In genomic region chr12:57782608-57783465, GRCh38 we compare ENCODE assay signal across 8 cellular contexts. TPM values are rescaled to one million over a fixed set of nuclear protein-coding genes. Genes with fewer than 3 reads are reported as not detected.
DNase-seq lines count a peak whose midpoint lies in the region; ATAC-seq and TF ChIP-seq lines count a peak whose summit lies in the region.

TSS of gene TSFM (plus strand) at chr12:57782787. CDS start at chr12:57782802, 15 bp downstream.

- H3K4me3 ChIP-seq in CD8-positive, alpha-beta T cell (ENCODE audit: low read depth, low read length) = peak within 1 kb of the TSS; percentile 87
- peak within 1 kb of the TSS; percentile 90 for H3K4me3 ChIP-seq in lung

- peak; percentile 93 to 99 (median 97) for DNase-seq in CD8-positive, alpha-beta T cell
- DNase-seq in NCI-H82 (lab: John Stamatoyannopoulos, UW) (peak; percentile 97), ecto neural progenitor cell (ENCODE audit: low spot score) (peak; percentile 99), lung (ENCODE audit: low spot score) (peak; percentile 96)
- peak; percentile 97 for DNase-seq in activated CD4-positive, alpha-beta memory T cell treated with anti-CD3 and anti-CD28 coated beads, Interleukin-2, amount 10 ng/mL, durations not matched to agents 7 days and 5 days
- DNase-seq in stimulated activated CD4-positive, alpha-beta T cell treated with anti-CD3 and anti-CD28 coated beads, TNF-alpha, amount 100 ng/mL, for 4 hours (ENCODE audit: low read depth in 3 of 3) = peak; percentile 92 to 97 (median 93)

- H3K27ac Mint-ChIP-seq in CD8-positive, alpha-beta T cell = peak within 1 kb of the TSS; percentile 99
- peak within 1 kb of the TSS; percentile 87 for H3K27ac Mint-ChIP-seq in activated CD4-positive, alpha-beta memory T cell treated with anti-CD3 and anti-CD28 coated beads, Interleukin-2, amount 10 ng/mL, durations not matched to agents 7 days and 5 days

- H3K36me3 Mint-ChIP-seq in CD8-positive, alpha-beta T cell = peaks cover 34% of the 10 kb centered on the region
- peaks cover 38% of the 10 kb centered on the region for H3K36me3 Mint-ChIP-seq in activated CD4-positive, alpha-beta memory T cell treated with anti-CD3 and anti-CD28 coated beads, Interleukin-2, amount 10 ng/mL, durations not matched to agents 7 days and 5 days (ENCODE audit: low read depth)

- intact Hi-C loops in CD8-positive, alpha-beta T cell (cut with DNase I, micrococcal nuclease) = loop anchor here (1.0 to 5.0 kb wide), 6 partner anchors 11 to 122 kb away; partner anchors contain the start of genes CTDSP2 (in 2 of the 2), EEF1AKMT3 (in 2 of the 2), METTL1 (in 2 of the 2) and CDK4 (in 1 of the 2)

- H3K4me3 Mint-ChIP-seq in CD8-positive, alpha-beta T cell = peak within 1 kb of the TSS; percentile 100
- H3K4me3 Mint-ChIP-seq in activated CD4-positive, alpha-beta memory T cell treated with anti-CD3 and anti-CD28 coated beads, Interleukin-2, amount 10 ng/mL, durations not matched to agents 7 days and 5 days = peak within 1 kb of the TSS; percentile 99

- POLR2A ChIA-PET in CD8-positive, alpha-beta T cell (lab: Charles Lee) = interaction anchor here (0.9 to 2.0 kb wide), 7 partner anchors 11 to 116 kb away, joined by 3 to 7 read pairs (median 5); partner anchors contain the start of genes CTDSP2, EEF1AKMT3 and METTL1
- POLR2A ChIA-PET in activated CD4-positive, alpha-beta memory T cell treated with anti-CD3 and anti-CD28 coated beads, Interleukin-2, amount 10 ng/mL, durations not matched to agents 7 days and 5 days (lab: Charles Lee) = interaction anchor here (0.7 to 2.4 kb wide), 20 partner anchors 9 to 304 kb away, joined by 3 to 15 read pairs (median 5); partner anchors contain the start of genes ATP23, CTDSP2, CYP27B1 and EEF1AKMT3

- H3K36me3 ChIP-seq in CD8-positive, alpha-beta T cell (ENCODE audit: insufficient read depth, low read length) = peaks cover 20% of the 10 kb centered on the region
- H3K36me3 ChIP-seq in lung (ENCODE audit: control insufficient read depth in 2 of 2, insufficient read depth in 2 of 2, low read length in 2 of 2) = peaks cover 9 to 13% of the 10 kb centered on the region in 2 donors

- peak; percentile 92 for TF ChIP-seq CTCF in CD8-positive, alpha-beta T cell (IDR thresholded peaks at IDR 0.05)
- TF ChIP-seq CTCF in lung (IDR thresholded peaks at IDR 0.05; ENCODE audit: control extremely low read depth, extremely low read depth) = peak; percentile 96

- H3K27me3 ChIP-seq in CD8-positive, alpha-beta T cell (ENCODE audit: insufficient read depth, low read length) = no peaks in the 10 kb centered on the region
- H3K27me3 ChIP-seq in lung (ENCODE audit: control insufficient read depth, insufficient read depth) = no peaks in the 10 kb centered on the region

- H3K4me1 Mint-ChIP-seq in CD8-positive, alpha-beta T cell (ENCODE audit: low read depth) = peaks cover 51% of the 10 kb centered on the region
- peaks cover 47% of the 10 kb centered on the region for H3K4me1 Mint-ChIP-seq in activated CD4-positive, alpha-beta memory T cell treated with anti-CD3 and anti-CD28 coated beads, Interleukin-2, amount 10 ng/mL, durations not matched to agents 7 days and 5 days

- no peaks in the 10 kb centered on the region for H3K9me3 ChIP-seq in CD8-positive, alpha-beta T cell (ENCODE audit: low read length)
- H3K9me3 ChIP-seq in lung (ENCODE audit: control insufficient read depth in 2 of 2, insufficient read depth in 1 of 2, low read length in 1 of 2) = no peaks in the 10 kb centered on the region

- peaks cover 36% of the 10 kb centered on the region for H3K4me1 ChIP-seq in CD8-positive, alpha-beta T cell (ENCODE audit: insufficient read depth, low read length)
- peaks cover 1 to 8% of the 10 kb centered on the region in 2 donors for H3K4me1 ChIP-seq in lung (ENCODE audit: control insufficient read depth in 2 of 2, insufficient read depth in 2 of 2, low read length in 2 of 2)

- H3K27me3 Mint-ChIP-seq in CD8-positive, alpha-beta T cell (ENCODE audit: low read depth) = no peaks in the 10 kb centered on the region
- H3K27me3 Mint-ChIP-seq in activated CD4-positive, alpha-beta memory T cell treated with anti-CD3 and anti-CD28 coated beads, Interleukin-2, amount 10 ng/mL, durations not matched to agents 7 days and 5 days = no peaks in the 10 kb centered on the region

- ATAC-seq in CD8-positive, alpha-beta T cell = peak; percentile 96
- ATAC-seq in GM19438 (IDR thresholded peaks at IDR 0.05; ENCODE audit: low read depth, unreplicated experiment) = peak; percentile 72
- ATAC-seq in HG03575 (IDR thresholded peaks at IDR 0.05; ENCODE audit: extremely low read depth, insufficient number of reproducible peaks, low FRiP score, unreplicated experiment) = peak; percentile 38
- ATAC-seq in lung (ENCODE audit: insufficient read depth, low FRiP score) = peak; percentile 98

- 1% methylated on average over 45 of the region's 45 CpGs for WGBS in lung, 2 donors

- no peaks in the 10 kb centered on the region for H3K9me3 Mint-ChIP-seq in CD8-positive, alpha-beta T cell
- no peaks in the 10 kb centered on the region for H3K9me3 Mint-ChIP-seq in activated CD4-positive, alpha-beta memory T cell treated with anti-CD3 and anti-CD28 coated beads, Interleukin-2, amount 10 ng/mL, durations not matched to agents 7 days and 5 days

- H3K27ac ChIP-seq in CD8-positive, alpha-beta T cell (ENCODE audit: low read depth, low read length) = peak within 1 kb of the TSS; percentile 85
- peak within 1 kb of the TSS; percentile 10 to 78 for H3K27ac ChIP-seq in lung (ENCODE audit: low read depth in 1 of 2, low read length in 1 of 2)

- CTCF ChIA-PET in CD8-positive, alpha-beta T cell (lab: Charles Lee) = interaction anchor here (0.7 to 2.4 kb wide), 21 partner anchors 9 to 149 kb away, joined by 3 to 13 read pairs (median 4); partner anchors contain the start of genes AVIL, CYP27B1, EEF1AKMT3 and METTL1
- CTCF ChIA-PET in activated CD4-positive, alpha-beta memory T cell treated with anti-CD3 and anti-CD28 coated beads, Interleukin-2, amount 10 ng/mL, durations not matched to agents 7 days and 5 days (lab: Charles Lee) = interaction anchor here (0.7 to 2.8 kb wide), 20 partner anchors 9 to 154 kb away, joined by 3 to 32 read pairs (median 6); partner anchors contain the start of genes CTDSP2, CYP27B1, EEF1AKMT3 and METTL1

RNA-seq across cellular contexts. Expression of gene TSFM, which starts in this region (rescaled TPM):
- total RNA-seq in CD8-positive, alpha-beta T cell = 10 to 100 TPM; 37.0 to 37.1 TPM
- 10 to 100 TPM; 28.9 to 31.5 TPM for total RNA-seq in activated CD4-positive, alpha-beta memory T cell treated with anti-CD3 and anti-CD28 coated beads, Interleukin-2, amount 10 ng/mL, durations not matched to agents 7 days and 5 days
- 10 to 100 TPM; 17.1 to 28.0 TPM for total RNA-seq in lung
- 10 to 100 TPM; 23.9 to 40.0 TPM for polyA plus RNA-seq in lung

Comparison
In these comparisons a context has a peak if more than half of its experiments do, and no peak if none do; other contexts are left out.
1. Peak in every context shown above with its lines: DNase-seq, ATAC-seq, H3K4me3 ChIP-seq and H3K27ac ChIP-seq.
2. ATAC-seq: peak in every context shown above with its lines; median percentile 98 in lung; 96 in CD8-positive, alpha-beta T cell; 72 in GM19438; 38 in HG03575.